In the genomic region with DNA sequence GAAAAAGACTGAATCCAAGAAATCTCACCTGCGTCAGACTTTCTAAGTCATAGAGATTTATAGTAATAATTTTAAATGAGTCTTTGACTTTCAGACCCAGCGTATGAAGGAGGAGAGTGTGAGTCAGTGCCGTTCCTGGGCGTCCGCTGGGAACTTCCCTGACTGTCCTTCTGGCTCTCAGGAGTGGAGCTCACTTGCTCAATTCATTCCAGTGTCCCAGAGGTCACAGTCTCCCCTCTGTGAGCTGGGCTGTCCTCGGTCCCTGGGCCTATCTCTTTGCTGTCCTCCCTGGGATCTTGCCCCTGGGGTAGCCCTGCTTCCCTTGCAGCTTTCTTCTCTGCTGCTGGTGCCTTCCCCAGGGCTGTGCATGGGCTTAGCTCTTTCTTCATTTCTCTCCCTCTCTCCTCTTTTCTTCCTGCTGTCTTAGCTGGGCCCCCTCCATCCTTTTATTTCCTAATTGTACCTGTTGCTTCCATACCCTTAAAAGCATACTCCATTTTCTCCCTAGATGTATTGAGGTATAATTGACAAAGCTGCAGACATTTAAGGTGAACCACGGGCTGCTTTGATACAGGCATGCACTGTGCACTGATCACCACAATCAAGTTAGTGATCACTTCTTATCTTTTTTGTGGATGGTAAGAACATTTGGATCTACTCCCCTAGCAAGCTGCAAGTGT, we compare ENCODE assay signal across 22 cellular contexts. TPM values are rescaled to one million over a fixed set of nuclear protein-coding genes. Genes with fewer than 3 reads are reported as not detected.
A peak's percentile ranks its signal among the peaks of the same experiment; 100 is the strongest.
DNase-seq lines count a peak whose midpoint lies in the region; ATAC-seq and TF ChIP-seq lines count a peak whose summit lies in the region.
"Had no signal": no experiment of that assay in that cellular context is flagged by ENCODE, and none has a peak within 500 bp of the region (broad histone marks: within the 10 kb centered on the region; RNA-seq: fewer than 3 reads in every experiment).

No MANE protein-coding gene starts in this region.

- H3K27me3 ChIP-seq in foreskin keratinocyte (no peaks in the 10 kb centered on the region), right atrium auricular region (no peaks in the 10 kb centered on the region), prostate gland (replicated peaks; ENCODE audit: insufficient read depth) (no peaks in the 10 kb centered on the region), ascending aorta (no peaks in the 10 kb centered on the region)
- H3K27me3 ChIP-seq: SJCRH30 had no signal

- CTCF ChIA-PET in HEK293 (lab: Yijun Ruan, JAX) = interaction anchor here (1.0 kb wide), 1 partner anchor 221 kb away, joined by 4 read pairs; no protein-coding TSS in a partner anchor

- TF ChIP-seq CTCF in HEK293 (tag by site-specific recombination; IDR thresholded peaks at IDR 0.05) (no peak), foreskin keratinocyte (conservative IDR thresholded peaks at IDR 0.05) (no peak), right atrium auricular region (IDR thresholded peaks at IDR 0.05) (no peak), prostate gland (IDR thresholded peaks at IDR 0.05) (no peak), ascending aorta (IDR thresholded peaks at IDR 0.05) (no peak)

- H3K4me3 ChIP-seq in HEK293 (ENCODE audit: low read depth, low read length) (no peak overlapping the region), right atrium auricular region (no peak overlapping the region), prostate gland (no peak overlapping the region), ascending aorta (no peak overlapping the region)
- H3K4me3 ChIP-seq: SJCRH30 had no signal

- ATAC-seq in foreskin keratinocyte = peak; percentile 28
- ATAC-seq in GM18511 (IDR thresholded peaks at IDR 0.05; ENCODE audit: unreplicated experiment) = no peak
- ATAC-seq: Panc1 had no signal

- no peaks in the 10 kb centered on the region for H3K4me1 ChIP-seq in HEK293 (ENCODE audit: control insufficient read depth, insufficient read depth, low read length)
- H3K4me1 ChIP-seq in foreskin keratinocyte = no peaks in the 10 kb centered on the region
- H3K4me1 ChIP-seq in right atrium auricular region = peaks cover 0 to 26% of the 10 kb centered on the region in 2 donors
- no peaks in the 10 kb centered on the region for H3K4me1 ChIP-seq in prostate gland (replicated peaks)
- H3K4me1 ChIP-seq in ascending aorta = no peaks in the 10 kb centered on the region
- H3K4me1 ChIP-seq: SJCRH30 had no signal

- DNase-seq in foreskin keratinocyte (no peak), right atrium auricular region (ENCODE audit: low spot score) (no peak), prostate gland (ENCODE audit: low spot score) (no peak), SK-N-DZ (ENCODE audit: low spot score) (no peak), activated T-cell treated with anti-CD3 and anti-CD28 coated beads for 4 hours (no peak), ascending aorta (ENCODE audit: low spot score in 2 of 2) (no peak)
- DNase-seq: CD4-positive, CD25-positive, alpha-beta regulatory T cell; DMS79 treated with DMSO at 0.1 percent for 48 hours; H9; IMR-90; NCI-H1092 treated with DMSO at 0.1 percent for 48 hours; NCI-H1436 treated with DMSO at 0.1 percent for 48 hours; NCI-H1930; NCI-H2227 treated with DMSO at 0.1 percent for 48 hours; NCI-H510A treated with DMSO at 0.1 percent for 48 hours; NCI-H774; SJCRH30 had no signal

- H3K36me3 ChIP-seq in HEK293 (ENCODE audit: control insufficient read depth in 2 of 2, insufficient read depth in 1 of 2, low read length in 2 of 2) (no peaks in the 10 kb centered on the region), right atrium auricular region (peaks cover 8% of the 10 kb centered on the region), prostate gland (no peaks in the 10 kb centered on the region), ascending aorta (no peaks in the 10 kb centered on the region)
- H3K36me3 ChIP-seq: SJCRH30 had no signal

- 92% methylated on average over 7 of the region's 7 CpGs for WGBS in prostate gland

- POLR2A ChIA-PET in HEK293 (lab: Yijun Ruan, JAX) = no interaction called here

- TF ChIP-seq POLR2A in prostate gland (IDR thresholded peaks at IDR 0.05) = no peak

- no peaks in the 10 kb centered on the region for H3K9me3 ChIP-seq in HEK293 (ENCODE audit: control insufficient read depth, insufficient read depth, low read depth, low read length)
- no peaks in the 10 kb centered on the region for H3K9me3 ChIP-seq in right atrium auricular region
- no peaks in the 10 kb centered on the region for H3K9me3 ChIP-seq in prostate gland
- H3K9me3 ChIP-seq in ascending aorta = no peaks in the 10 kb centered on the region
- H3K9me3 ChIP-seq: SJCRH30 had no signal

- intact Hi-C loops in prostate gland (cut with DNase I) = no loop called here
- intact Hi-C loops in ascending aorta (cut with DNase I) = no loop called here

- H3K27ac ChIP-seq in HEK293 (ENCODE audit: extremely low read depth, low read depth, low read length) = no peak overlapping the region
- H3K27ac ChIP-seq in foreskin keratinocyte = no peak overlapping the region
- H3K27ac ChIP-seq in right atrium auricular region = peak overlapping the region; percentile 73 to 80
- H3K27ac ChIP-seq in prostate gland = peak overlapping the region; percentile 33 to 39
- H3K27ac ChIP-seq in ascending aorta = no peak overlapping the region
- H3K27ac ChIP-seq: KMS-11, SJCRH30 had no signal

TF ChIP-seq in HEK293, 187 proteins besides CTCF, POLR2A, EP300 and RAD21:
- TF ChIP-seq IKZF3 (tag by site-specific recombination; IDR thresholded peaks at IDR 0.05) (no peak), SCRT2 (tag by site-specific recombination; IDR thresholded peaks at IDR 0.05) (peak; percentile 60), SCRT1 (tag by site-specific recombination; IDR thresholded peaks at IDR 0.05; ENCODE audit: borderline replicate concordance) (0 out of 2 replicates have a peak, but pooled peaks have one; percentile 17)

RNA-seq across cellular contexts. Expression of a gene that starts 11.6 kb away (rescaled TPM):
- total RNA-seq in foreskin keratinocyte (1.2 and 1.9 TPM in 2 replicates), right atrium auricular region (100 to 1,000 TPM; 530 to 741 TPM), prostate gland (100 to 1,000 TPM; 175 to 242 TPM), ascending aorta (246 TPM)
- 0.37 and 0.47 TPM in 2 replicates for polyA plus RNA-seq in foreskin keratinocyte
- not detected in 2 replicates for polyA plus RNA-seq in SK-N-DZ (2014; cell fraction: cytosol; rRNA removed)
- not detected in 2 replicates for polyA plus RNA-seq in SK-N-DZ (2014; cell fraction: nucleus; rRNA removed)
- total RNA-seq: A673, SJCRH30 had no signal
- polyA plus RNA-seq: CD4-positive, CD25-positive, alpha-beta regulatory T cell; IMR-90 had no signal

Comparison
In these comparisons a context has a peak if more than half of its experiments do, and no peak if none do; other contexts are left out.
1. H3K27ac ChIP-seq: peak in right atrium auricular region (2 of 2) and prostate gland (2 of 2); none in HEK293 (single experiment), foreskin keratinocyte (single experiment) and ascending aorta (0 of 2).
2. RNA of a gene that starts 11.6 kb away (total RNA-seq): 530 to 741 TPM in right atrium auricular region, 246 TPM in ascending aorta (single experiment) and 175 to 242 TPM in prostate gland; 1.2 to 1.9 TPM in foreskin keratinocyte; every median in the first group is over 10 times any median in the second.